1 cellular context compared by ENCODE assay signal in genomic region chr22:31289335-31289734, GRCh38.
TF ChIP-seq lines count a peak whose summit lies in the region.

No MANE protein-coding gene starts in this region.

TF ChIP-seq in IMR-90, 13 proteins besides CTCF, POLR2A, EP300 and RAD21 (continued from another document):
- TF ChIP-seq USF2 (IDR thresholded peaks at IDR 0.05; ENCODE audit: low read depth, low read length) (no peak), RFX5 (IDR thresholded peaks at IDR 0.05; ENCODE audit: low read depth, low read length) (no peak), CHD1 (IDR thresholded peaks at IDR 0.05; ENCODE audit: low read depth, low read length) (no peak), BHLHE40 (IDR thresholded peaks at IDR 0.05; ENCODE audit: low read depth, low read length) (no peak), RCOR1 (IDR thresholded peaks at IDR 0.05; ENCODE audit: insufficient replicate concordance, low read length) (no peak)
